ENCODE assay signal across 27 cellular contexts in genomic region chr19:50978772-50979390, GRCh38. TPM values are rescaled to one million over a fixed set of nuclear protein-coding genes. Genes with fewer than 3 reads are reported as not detected.
"Had no signal": no experiment of that assay in that cellular context is flagged by ENCODE, and none has a peak within 500 bp of the region (broad histone marks: within the 10 kb centered on the region; RNA-seq: fewer than 3 reads in every experiment).

No MANE protein-coding gene starts in this region.

- ATAC-seq: activated naive CD4-positive, alpha-beta T cell treated with anti-CD3 and anti-CD28 coated beads, Interleukin-2, amount 50 U/mL, for 72 hours; activated T-helper 17 cell treated with anti-CD3 and anti-CD28 coated beads, Interleukin-2, amount 50 U/mL, for 72 hours; esophagus mucosa; left ventricle myocardium superior; sciatic nerve had no signal

- H3K9me3 ChIP-seq: thoracic aorta, upper lobe of left lung had no signal

- H3K36me3 Mint-ChIP-seq: activated naive CD4-positive, alpha-beta T cell treated with anti-CD3 and anti-CD28 coated beads, Interleukin-2, amount 50 U/mL, for 72 hours; brain had no signal

- H3K27ac Mint-ChIP-seq: activated naive CD4-positive, alpha-beta T cell treated with anti-CD3 and anti-CD28 coated beads, Interleukin-2, amount 50 U/mL, for 72 hours; activated T-helper 17 cell treated with anti-CD3 and anti-CD28 coated beads, Interleukin-2, amount 50 U/mL, for 72 hours; brain had no signal

- H3K4me2 ChIP-seq: smooth muscle cell had no signal

- H3K4me3 Mint-ChIP-seq: activated T-helper 17 cell treated with anti-CD3 and anti-CD28 coated beads, Interleukin-2, amount 50 U/mL, for 72 hours; brain; neural crest cell had no signal

- H3K4me1 Mint-ChIP-seq: activated T-helper 17 cell treated with anti-CD3 and anti-CD28 coated beads, Interleukin-2, amount 50 U/mL, for 72 hours; brain had no signal

- H3K9me3 Mint-ChIP-seq: activated naive CD4-positive, alpha-beta T cell treated with anti-CD3 and anti-CD28 coated beads, Interleukin-2, amount 50 U/mL, for 72 hours; activated T-helper 17 cell treated with anti-CD3 and anti-CD28 coated beads, Interleukin-2, amount 50 U/mL, for 72 hours had no signal

- H3K4me3 ChIP-seq: smooth muscle cell, thoracic aorta, upper lobe of left lung had no signal

- H3K36me3 ChIP-seq: thoracic aorta, upper lobe of left lung, WERI-Rb-1 had no signal

- H3K27ac ChIP-seq: thoracic aorta, upper lobe of left lung, WERI-Rb-1 had no signal

- DNase-seq: activated CD4-positive, CD25-positive, alpha-beta regulatory T cell treated with anti-CD3 and anti-CD28 coated beads, Interleukin-2, amount 50 U/mL, for 72 hours; activated T-cell treated with anti-CD3 and anti-CD28 coated beads, Interleukin-2, amount 50 U/mL, for 1 hour; central memory CD4-positive, alpha-beta T cell; dermis blood vessel endothelial cell; effector CD8-positive, alpha-beta T cell; glutamatergic neuron; hypothalamus; left ventricle myocardium superior; occipital lobe; stimulated activated CD4-positive, alpha-beta T cell treated with anti-CD3 and anti-CD28 coated beads, Interleukin-15, amount 100 ng/mL, for 24 hours; stimulated activated CD8-positive, alpha-beta memory T cell treated with anti-CD3 and anti-CD28 coated beads, Interleukin-4, amount 100 ng/mL, for 48 hours; stimulated activated naive CD4-positive, alpha-beta T cell; upper lobe of left lung; WERI-Rb-1 had no signal

- H3K4me1 ChIP-seq: upper lobe of left lung had no signal

- H3K27me3 ChIP-seq: upper lobe of left lung had no signal

RNA-seq across cellular contexts. Expression of gene KLK7, which starts 4.8 kb away (rescaled TPM):
- total RNA-seq: activated naive CD4-positive, alpha-beta T cell treated with anti-CD3 and anti-CD28 coated beads, Interleukin-2, amount 50 U/mL, for 72 hours; activated T-helper 17 cell treated with anti-CD3 and anti-CD28 coated beads, Interleukin-2, amount 50 U/mL, for 72 hours; aorta; frontal cortex; left ventricle myocardium superior; mononuclear cell; myocyte; neural crest cell; occipital lobe; smooth muscle cell; thoracic aorta had no signal
- polyA plus RNA-seq: aorta had no signal

RNA-seq across cellular contexts. Expression of gene KLK6, which starts 9.5 kb away (rescaled TPM):
- total RNA-seq: activated naive CD4-positive, alpha-beta T cell treated with anti-CD3 and anti-CD28 coated beads, Interleukin-2, amount 50 U/mL, for 72 hours; activated T-helper 17 cell treated with anti-CD3 and anti-CD28 coated beads, Interleukin-2, amount 50 U/mL, for 72 hours; aorta; dermis blood vessel endothelial cell; frontal cortex; left ventricle myocardium superior; mononuclear cell; myocyte; occipital lobe; thoracic aorta; upper lobe of left lung had no signal

RNA-seq across cellular contexts. Expression of gene KLK8, which starts 22.5 kb away (rescaled TPM):
- total RNA-seq: activated naive CD4-positive, alpha-beta T cell treated with anti-CD3 and anti-CD28 coated beads, Interleukin-2, amount 50 U/mL, for 72 hours; activated T-helper 17 cell treated with anti-CD3 and anti-CD28 coated beads, Interleukin-2, amount 50 U/mL, for 72 hours; aorta; dermis blood vessel endothelial cell; frontal cortex; left ventricle myocardium superior; mononuclear cell; myocyte; neural crest cell; occipital lobe; renal cortical epithelial cell; thoracic aorta; upper lobe of left lung had no signal
- polyA plus RNA-seq: aorta, smooth muscle cell had no signal

RNA-seq across cellular contexts. Expression of gene KLK5, which starts 26.0 kb away (rescaled TPM):
- total RNA-seq: activated naive CD4-positive, alpha-beta T cell treated with anti-CD3 and anti-CD28 coated beads, Interleukin-2, amount 50 U/mL, for 72 hours; activated T-helper 17 cell treated with anti-CD3 and anti-CD28 coated beads, Interleukin-2, amount 50 U/mL, for 72 hours; aorta; dermis blood vessel endothelial cell; frontal cortex; left ventricle myocardium superior; mononuclear cell; myocyte; neural crest cell; occipital lobe; sciatic nerve; thoracic aorta had no signal
- polyA plus RNA-seq: aorta had no signal

RNA-seq across cellular contexts. Expression of gene KLK10, which starts 40.6 kb away (rescaled TPM):
- total RNA-seq: activated naive CD4-positive, alpha-beta T cell treated with anti-CD3 and anti-CD28 coated beads, Interleukin-2, amount 50 U/mL, for 72 hours; activated T-helper 17 cell treated with anti-CD3 and anti-CD28 coated beads, Interleukin-2, amount 50 U/mL, for 72 hours; aorta; frontal cortex; mononuclear cell; myocyte; neural crest cell; occipital lobe; thoracic aorta had no signal
